In the genomic region with DNA sequence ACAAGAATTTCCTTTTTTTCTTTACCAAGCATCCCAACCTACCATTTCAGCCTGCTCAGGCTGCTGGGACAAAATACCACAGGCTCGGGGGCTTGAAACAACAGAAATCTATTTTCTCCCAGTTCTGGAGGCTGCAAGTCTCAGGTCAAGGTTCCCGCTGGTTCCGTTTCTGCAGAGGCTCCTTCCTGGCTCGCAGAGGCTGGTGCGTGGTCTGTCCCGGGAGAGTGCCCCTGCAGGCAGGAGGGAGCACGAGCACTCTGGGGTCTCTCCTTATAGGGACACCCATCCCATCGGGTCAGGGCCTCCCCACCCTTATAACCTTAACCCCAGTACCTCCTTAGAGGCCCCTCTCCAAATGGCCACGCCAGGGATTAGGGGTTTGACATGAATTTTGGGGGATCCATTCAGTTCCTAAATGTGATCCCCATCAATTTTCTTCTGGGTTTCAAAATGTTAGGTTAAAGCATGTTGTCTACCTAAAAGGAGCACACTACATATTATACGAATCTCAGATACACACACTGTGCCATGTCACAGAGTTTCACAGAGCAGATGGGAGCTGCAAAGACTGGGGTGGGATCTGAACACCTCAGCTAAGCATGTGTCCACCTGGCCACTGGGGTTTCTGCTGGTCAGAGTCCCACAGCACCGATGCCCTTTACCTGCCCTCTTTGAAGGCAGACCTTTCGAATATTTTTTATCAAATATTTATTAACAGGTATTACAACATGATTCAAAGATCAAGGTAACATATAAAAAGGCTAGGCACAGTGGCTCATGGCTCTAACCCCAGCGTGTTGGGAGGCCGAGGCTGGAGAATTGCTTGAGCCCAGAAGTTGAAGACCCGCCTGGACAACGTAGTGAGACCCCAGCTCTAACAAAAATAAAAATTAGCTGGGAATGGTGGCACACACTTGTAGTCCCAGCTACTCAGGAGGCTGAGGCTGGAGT, we compare ENCODE assay signal across 8 cellular contexts. TPM values are rescaled to one million over a fixed set of nuclear protein-coding genes. Genes with fewer than 3 reads are reported as not detected.
DNase-seq lines count a peak whose midpoint lies in the region; ATAC-seq and TF ChIP-seq lines count a peak whose summit lies in the region.

No MANE protein-coding gene starts in this region.

- peak; percentile 67 for ATAC-seq in DND-41 (ENCODE audit: insufficient read depth, low read depth)
- peak; percentile 41 for ATAC-seq in HG02943 (IDR thresholded peaks at IDR 0.05; ENCODE audit: low read depth, unreplicated experiment)
- peak; percentile 32 for ATAC-seq in T-helper 17 cell
- peak; percentile 13 for ATAC-seq in esophagus mucosa
- ATAC-seq in HG03280 (IDR thresholded peaks at IDR 0.05; ENCODE audit: unreplicated experiment): no peak

- H3K27me3 ChIP-seq in DND-41 (ENCODE audit: insufficient read depth, low read length, poor library complexity): no peaks in the 10 kb centered on the region
- H3K27me3 ChIP-seq in neural progenitor cell: no peaks in the 10 kb centered on the region

- H3K4me3 Mint-ChIP-seq in T-helper 17 cell (no peak overlapping the region), neural progenitor cell (peak overlapping the region; percentile 4)

- H3K79me2 ChIP-seq in DND-41 (ENCODE audit: insufficient read depth, low read length) (no peaks in the 10 kb centered on the region), neural progenitor cell (ENCODE audit: low read depth) (peaks cover 2% of the 10 kb centered on the region)

- no peaks in the 10 kb centered on the region for H3K9me3 Mint-ChIP-seq in neural progenitor cell

- TF ChIP-seq CTCF in DND-41 (IDR thresholded peaks at IDR 0.05; ENCODE audit: borderline replicate concordance, extremely low read depth, low read length, poor library complexity, severe bottlenecking) (peak; percentile 43), neural progenitor cell (IDR thresholded peaks at IDR 0.05) (peak; percentile 51)

- H3K4me1 ChIP-seq in DND-41 (ENCODE audit: insufficient read depth, low read length): no peaks in the 10 kb centered on the region
- no peaks in the 10 kb centered on the region for H3K4me1 ChIP-seq in neural progenitor cell

- peak overlapping the region; percentile 29 for H3K27ac Mint-ChIP-seq in T-helper 17 cell
- peak overlapping the region; percentile 60 for H3K27ac Mint-ChIP-seq in neural progenitor cell

- H3K36me3 Mint-ChIP-seq in T-helper 17 cell (ENCODE audit: low read depth) (no peaks in the 10 kb centered on the region), neural progenitor cell (peaks cover 3% of the 10 kb centered on the region)

- H3K27me3 Mint-ChIP-seq in T-helper 17 cell (no peaks in the 10 kb centered on the region), neural progenitor cell (ENCODE audit: insufficient read depth, low read depth) (peaks cover 4% of the 10 kb centered on the region)

- H4K20me1 ChIP-seq in DND-41 (ENCODE audit: insufficient read depth, low read length): no peaks in the 10 kb centered on the region
- no peaks in the 10 kb centered on the region for H4K20me1 ChIP-seq in neural progenitor cell (ENCODE audit: low read depth)

- H3K36me3 ChIP-seq in DND-41 (ENCODE audit: insufficient read depth, low read length) (peaks cover 24% of the 10 kb centered on the region), neural progenitor cell (peaks cover 1% of the 10 kb centered on the region)

- no peaks in the 10 kb centered on the region for H3F3A ChIP-seq in neural progenitor cell (ENCODE audit: low read depth)

- H3K4me2 ChIP-seq in DND-41 (ENCODE audit: insufficient read depth, low read length) (no peak overlapping the region), neural progenitor cell (no peak overlapping the region)

- H3K27ac ChIP-seq in DND-41 (ENCODE audit: low read length) (no peak overlapping the region), neural progenitor cell (no peak overlapping the region)

- H3K4me1 Mint-ChIP-seq in T-helper 17 cell (peaks cover under 1% of the 10 kb centered on the region), neural progenitor cell (peaks cover 10% of the 10 kb centered on the region)

- DNase-seq in DND-41: no peak
- no peak for DNase-seq in T-helper 17 cell
- peak; percentile 51 for DNase-seq in neural progenitor cell (ENCODE audit: low spot score)
- no peak for DNase-seq in NK-92 treated with Interleukin-12 subunit alpha and Interleukin-12 subunit beta, amount 100 ng/mL, for 24 hours (lab: John Stamatoyannopoulos, UW)
- no peak for DNase-seq in nucleus accumbens (lab: John Stamatoyannopoulos, UW)

- H2AFZ ChIP-seq in DND-41 (ENCODE audit: low read depth, low read length) (no peak overlapping the region), neural progenitor cell (replicated peaks) (no peak overlapping the region)

- no peak overlapping the region for H3K9ac ChIP-seq in DND-41 (ENCODE audit: low read depth, low read length)
- no peak overlapping the region for H3K9ac ChIP-seq in neural progenitor cell

- H3K4me3 ChIP-seq in DND-41 (ENCODE audit: low read depth in 1 of 2, low read length in 2 of 2): no peak overlapping the region
- no peak overlapping the region for H3K4me3 ChIP-seq in neural progenitor cell

- H3K9me3 ChIP-seq in DND-41 (ENCODE audit: insufficient read depth, low read length, severe bottlenecking): no peaks in the 10 kb centered on the region
- no peaks in the 10 kb centered on the region for H3K9me3 ChIP-seq in T-helper 17 cell (ENCODE audit: control insufficient read depth, low read length, poor library complexity, severe bottlenecking)
- H3K9me3 ChIP-seq in neural progenitor cell (ENCODE audit: low read depth): no peaks in the 10 kb centered on the region

RNA-seq across cellular contexts. Expression of a gene that starts 17.6 kb away (rescaled TPM):
- total RNA-seq in T-helper 17 cell (10 to 100 TPM; 27.0 to 33.0 TPM), esophagus mucosa (40.8 TPM), neural progenitor cell (ENCODE audit: low replicate concordance) (19.0 and 29.3 TPM in 2 replicates)

RNA-seq across cellular contexts. Expression of a gene that starts 21.2 kb away (rescaled TPM):
- total RNA-seq in T-helper 17 cell: 10 to 100 TPM; 25.9 to 32.9 TPM
- 10.6 TPM for total RNA-seq in esophagus mucosa
- 26.8 and 28.2 TPM in 2 replicates for total RNA-seq in neural progenitor cell (ENCODE audit: low replicate concordance)

RNA-seq across cellular contexts. Expression of a gene that starts 38.1 kb away (rescaled TPM):
- total RNA-seq in T-helper 17 cell (1,000 to 10,000 TPM; 1,710 to 1,803 TPM), esophagus mucosa (1,503 TPM), neural progenitor cell (ENCODE audit: low replicate concordance) (5,433 and 5,441 TPM in 2 replicates)

RNA-seq across cellular contexts. Expression of a gene that starts 58.0 kb away (rescaled TPM):
- not detected for total RNA-seq in T-helper 17 cell
- not detected for total RNA-seq in esophagus mucosa
- not detected in 2 replicates for total RNA-seq in neural progenitor cell (ENCODE audit: low replicate concordance)
